Comparison of ENCODE assay signal across 35 cellular contexts in the genomic region with DNA sequence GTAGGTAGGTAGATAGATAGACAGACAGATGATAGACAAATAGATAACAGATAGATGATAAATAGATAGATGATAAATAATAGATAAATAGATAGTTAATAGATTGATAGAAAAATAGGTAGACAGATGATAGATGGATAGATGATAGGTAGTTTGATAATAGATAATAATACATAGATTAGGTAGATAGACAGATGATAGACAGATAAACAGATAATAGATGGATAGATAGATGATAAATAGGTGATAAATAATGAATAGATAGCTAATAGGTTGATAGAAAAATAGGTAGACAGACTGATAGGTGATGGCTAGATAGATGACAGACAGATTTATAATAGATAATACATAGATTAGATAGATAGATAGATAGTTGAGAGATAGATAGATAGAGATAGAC.
"Had no signal": no experiment of that assay in that cellular context is flagged by ENCODE, and none has a peak within 500 bp of the region (broad histone marks: within the 10 kb centered on the region; RNA-seq: fewer than 3 reads in every experiment).

No MANE protein-coding gene starts in this region.

- H3K36me3 ChIP-seq: MG63 had no signal

- H3K27me3 ChIP-seq: MG63 had no signal

- H3K9me3 ChIP-seq: MG63 had no signal

- H3K4me3 ChIP-seq: MG63 had no signal

- DNase-seq: Karpas-422, Kasumi-1, MG63, MM.1S, MV-4-11, NCI-H1048, NCI-H1092, NCI-H1092 treated with DMSO at 0.1 percent for 48 hours, NCI-H1105, NCI-H1105 treated with DMSO at 0.1 percent for 48 hours, NCI-H1417, NCI-H1417 treated with DMSO at 0.1 percent for 48 hours, NCI-H1436, NCI-H1436 treated with DMSO at 0.1 percent for 48 hours, NCI-H146, NCI-H1694, NCI-H1694 treated with DMSO at 0.1 percent for 48 hours, NCI-H187, NCI-H187 treated with DMSO at 0.1 percent for 48 hours, NCI-H1930, NCI-H2029, NCI-H2029 treated with DMSO at 0.1 percent for 48 hours, NCI-H2081, NCI-H2081 treated with DMSO at 0.1 percent for 48 hours, NCI-H2107, NCI-H2171, NCI-H2171 treated with DMSO at 0.1 percent for 48 hours, NCI-H2227 treated with DMSO at 0.1 percent for 48 hours, NCI-H226, NCI-H345, NCI-H446, NCI-H446 treated with DMSO at 0.1 percent for 48 hours, NCI-H510A, NCI-H510A treated with DMSO at 0.1 percent for 48 hours, NCI-H524 had no signal
